8 cellular contexts compared by ENCODE assay signal in the genomic region with DNA sequence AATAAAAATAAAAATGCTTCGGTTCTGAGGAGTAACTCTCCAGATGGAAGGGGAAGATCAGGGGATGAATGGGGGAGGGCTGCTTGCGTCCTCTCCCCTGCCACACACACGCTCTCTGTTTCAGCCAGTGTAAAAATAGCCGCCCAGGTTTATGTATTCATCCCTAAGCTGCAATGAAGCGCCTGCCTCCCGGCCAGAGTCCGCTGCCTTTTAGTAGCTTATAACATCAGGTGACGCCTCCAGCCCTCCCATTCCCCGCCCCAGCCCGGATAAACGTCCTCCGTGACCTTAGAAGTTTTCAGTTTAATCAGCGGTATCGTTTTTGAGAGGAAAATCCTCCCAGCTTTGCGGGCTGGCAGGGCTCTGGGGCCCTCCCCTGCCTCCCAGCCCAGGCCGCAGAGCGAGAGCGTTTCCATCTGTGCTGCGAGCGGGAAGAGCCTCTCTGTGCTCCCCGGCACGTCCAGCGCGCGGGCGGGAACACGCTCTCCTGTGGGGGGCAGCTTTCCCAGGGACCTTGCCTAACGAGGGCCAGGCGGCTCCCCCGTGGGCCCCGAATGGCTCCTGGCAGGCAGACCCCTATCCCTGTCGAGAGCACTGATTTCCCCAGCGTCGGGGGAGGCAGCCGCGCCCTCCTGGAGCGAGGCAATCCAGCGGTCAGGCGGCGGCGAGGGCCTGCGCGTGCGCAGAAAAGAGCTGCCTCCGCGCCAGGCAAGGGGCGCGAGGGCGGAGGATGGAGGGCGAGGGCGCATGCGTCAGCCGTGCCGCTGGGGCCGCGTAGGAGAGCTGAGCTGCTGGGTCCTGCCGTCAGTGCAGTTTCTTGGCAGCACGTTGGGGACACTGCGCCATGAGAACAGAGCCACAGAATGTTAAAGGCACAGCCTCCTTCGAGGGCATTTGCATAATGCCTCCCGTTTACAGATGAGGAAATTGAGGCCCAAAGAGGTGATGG.
DNase-seq lines count a peak whose midpoint lies in the region; ATAC-seq and TF ChIP-seq lines count a peak whose summit lies in the region.

No MANE protein-coding gene starts in this region.

- H3K36me3 ChIP-seq in trophoblast cell (ENCODE audit: control insufficient read depth in 1 of 2, insufficient read depth in 2 of 2, low read length in 2 of 2) (no peaks in the 10 kb centered on the region), upper lobe of left lung (no peaks in the 10 kb centered on the region)

- H3T11ph ChIP-seq in H9 (ENCODE audit: low read length) = no peak overlapping the region

- no CpG with 5 or more reads among the region's 61 CpGs for WGBS in H9 (ENCODE audit: extremely low coverage, insufficient read length, low lambda C conversion rate)
- no CpG with 5 or more reads among the region's 61 CpGs for WGBS in trophoblast cell (ENCODE audit: extremely low coverage, insufficient coverage, insufficient read length)
- 0 to 1% methylated on average over 8 to 60 of the region's 61 CpGs for WGBS in upper lobe of left lung, 2 donors

- in situ Hi-C loops in G401 (cut with HindIII; ENCODE audit: low sequenced_read_pairs) = no loop called here

- TF ChIP-seq CTCF in H9 (conservative IDR thresholded peaks at IDR 0.05) (no peak), upper lobe of left lung (IDR thresholded peaks at IDR 0.05) (peak in 4 of 6 experiments; percentile 33 to 50 (median 40))

- H4K5ac ChIP-seq in H9 (ENCODE audit: insufficient read length, low read depth, low read length) = no peak overlapping the region

- H3K23ac ChIP-seq in H9 (ENCODE audit: insufficient read length, low read depth, low read length) (no peak overlapping the region), trophoblast cell (ENCODE audit: low read length) (no peak overlapping the region)

- H3K4me3 ChIP-seq in trophoblast cell (ENCODE audit: low read depth, low read length) (peak overlapping the region; percentile 79), upper lobe of left lung (peak overlapping the region; percentile 57 to 74 (median 69))

- H3K14ac ChIP-seq in H9 (ENCODE audit: insufficient read depth, low read length) (peak overlapping the region; percentile 86), trophoblast cell (ENCODE audit: low read length) (peak overlapping the region; percentile 65)

- H2BK120ac ChIP-seq in H9 (ENCODE audit: low read depth, low read length, poor library complexity, severe bottlenecking) (no peak overlapping the region), trophoblast cell (ENCODE audit: insufficient read depth, low read length, poor library complexity) (peak overlapping the region; percentile 59)

- H3K23me2 ChIP-seq in H9 (ENCODE audit: insufficient read length, low read depth, low read length, poor library complexity, severe bottlenecking) = peaks cover 7% of the 10 kb centered on the region

- H3K9me3 Mint-ChIP-seq in H9 = no peaks in the 10 kb centered on the region

- H4K8ac ChIP-seq in H9 (replicated peaks; ENCODE audit: insufficient read length, low read depth, low read length) (no peak overlapping the region), trophoblast cell (ENCODE audit: low read depth, low read length) (peak overlapping the region; percentile 81)

- H2BK5ac ChIP-seq in H9 (ENCODE audit: insufficient read length, low read length) (no peak overlapping the region), trophoblast cell (ENCODE audit: low read depth, low read length, poor library complexity) (peak overlapping the region; percentile 65)

- H2AK5ac ChIP-seq in H9 (ENCODE audit: insufficient read length, low read length) = no peak overlapping the region
- no peak overlapping the region for H2AK5ac ChIP-seq in trophoblast cell (ENCODE audit: low read length)

- H3K4me1 Mint-ChIP-seq in H9 = peaks cover 45 to 46% of the 10 kb centered on the region in 2 experiments

- peak overlapping the region; percentile 73 to 80 for H3K4me3 Mint-ChIP-seq in H9

- H3K4ac ChIP-seq in H9 (ENCODE audit: low read depth, low read length) (no peak overlapping the region), trophoblast cell (ENCODE audit: low read depth, low read length) (peak overlapping the region; percentile 26)

- H3K9ac ChIP-seq in H9 (ENCODE audit: extremely low read depth, insufficient read length, low read length) = peak overlapping the region; percentile 48
- peak overlapping the region; percentile 78 for H3K9ac ChIP-seq in trophoblast cell (ENCODE audit: low read length)

- no peak overlapping the region for H3K56ac ChIP-seq in H9 (ENCODE audit: insufficient read length, low read depth, low read length)

- H2BK15ac ChIP-seq in H9 (ENCODE audit: low read depth, low read length) = no peak overlapping the region

- H3K79me1 ChIP-seq in H9 (ENCODE audit: insufficient read depth, low read depth, low read length, poor library complexity, severe bottlenecking) = no peaks in the 10 kb centered on the region
- H3K79me1 ChIP-seq in trophoblast cell (ENCODE audit: low read length) = peaks cover 3% of the 10 kb centered on the region

- H3K18ac ChIP-seq in H9 (ENCODE audit: insufficient read length, low read depth, low read length) (peak overlapping the region; percentile 80), trophoblast cell (ENCODE audit: low read length) (peak overlapping the region; percentile 64)

- H3K9me3 ChIP-seq in H9 (ENCODE audit: control insufficient read depth, low read depth, low read length) = no peaks in the 10 kb centered on the region
- no peaks in the 10 kb centered on the region for H3K9me3 ChIP-seq in trophoblast cell (ENCODE audit: insufficient read depth, low read depth, low read length)
- no peaks in the 10 kb centered on the region for H3K9me3 ChIP-seq in upper lobe of left lung

- H4K20me1 ChIP-seq in H9 (ENCODE audit: control insufficient read depth, insufficient read depth, insufficient read length) = no peaks in the 10 kb centered on the region

- TF ChIP-seq POLR2A in upper lobe of left lung (IDR thresholded peaks at IDR 0.05) = peak; percentile 38 to 98 (median 71)

- H2BK12ac ChIP-seq in H9 (ENCODE audit: insufficient read length, low read depth, low read length) (no peak overlapping the region), trophoblast cell (ENCODE audit: low read length) (no peak overlapping the region)

- no peaks in the 10 kb centered on the region for H3K27me3 ChIP-seq in H9 (ENCODE audit: insufficient read depth, low read length)
- no peaks in the 10 kb centered on the region for H3K27me3 ChIP-seq in trophoblast cell (ENCODE audit: insufficient read depth, low read length)
- no peaks in the 10 kb centered on the region for H3K27me3 ChIP-seq in upper lobe of left lung

- no peak overlapping the region for H4K91ac ChIP-seq in H9 (ENCODE audit: insufficient read length, low read depth, low read length)
- peak overlapping the region; percentile 67 for H4K91ac ChIP-seq in trophoblast cell (ENCODE audit: low read depth, low read length)

- peaks cover 9% of the 10 kb centered on the region; the same call in 1 of the 2 replicates for H3K4me1 ChIP-seq in H9 (ENCODE audit: insufficient read depth, low read length)
- peaks cover 0 to 9% of the 10 kb centered on the region in 2 experiments for H3K4me1 ChIP-seq in trophoblast cell (ENCODE audit: control insufficient read depth in 1 of 2, insufficient read depth in 2 of 2, low read length in 2 of 2)
- peaks cover 28 to 48% (median 35%) of the 10 kb centered on the region in 4 donors for H3K4me1 ChIP-seq in upper lobe of left lung

- H3K79me2 ChIP-seq in H9 (ENCODE audit: insufficient read depth, low read length) = no peaks in the 10 kb centered on the region
- peaks cover 3% of the 10 kb centered on the region for H3K79me2 ChIP-seq in trophoblast cell (ENCODE audit: control insufficient read depth, insufficient read depth, low read length, poor library complexity)

- H3K27ac ChIP-seq in H9 (ENCODE audit: insufficient read length, low read depth, low read length) (no peak overlapping the region), trophoblast cell (ENCODE audit: low read depth, low read length) (peak overlapping the region; percentile 72), upper lobe of left lung (peak overlapping the region; percentile 98 to 100 (median 98))

- H3K27ac Mint-ChIP-seq in H9 = peak overlapping the region; percentile 88 to 95 (median 94)

- no peaks in the 10 kb centered on the region for H3K36me3 Mint-ChIP-seq in H9 (ENCODE audit: insufficient read depth in 1 of 3, low read depth in 3 of 3)

- H3K27me3 Mint-ChIP-seq in H9 (ENCODE audit: low read depth) = peaks cover 18% of the 10 kb centered on the region

- H4K12ac ChIP-seq in trophoblast cell (ENCODE audit: low read depth, low read length) = peak overlapping the region; percentile 76

- peak overlapping the region; percentile 37 for H3K4me2 ChIP-seq in H9 (ENCODE audit: insufficient read depth, insufficient read length, low read length)
- peak overlapping the region; percentile 91 for H3K4me2 ChIP-seq in trophoblast cell (ENCODE audit: low read length)

- no peak for TF ChIP-seq EP300 in upper lobe of left lung (IDR thresholded peaks at IDR 0.05)

- DNase-seq in G401 (ENCODE audit: low spot score) (peak; percentile 94), H9 (peak; percentile 96), NAMALWA (ENCODE audit: low spot score) (peak; percentile 97), glomerular visceral epithelial cell (ENCODE audit: extremely low spot score) (peak; percentile 93), trophoblast cell (peak; percentile 92 to 96), upper lobe of left lung (peak; percentile 95 to 99), NCI-H1048 (lab: John Stamatoyannopoulos, UW) (no peak)
- DNase-seq in activated effector memory CD4-positive, alpha-beta T cell treated with anti-CD3 and anti-CD28 coated beads, Interleukin-2, amount 50 U/mL, for 16 hours = peak; percentile 97

- no peak overlapping the region for H2AFZ ChIP-seq in H9 (ENCODE audit: low read length)
- H2AFZ ChIP-seq in trophoblast cell (ENCODE audit: insufficient read depth, low read length, poor library complexity) = peak overlapping the region; percentile 78

- ATAC-seq in upper lobe of left lung (ENCODE audit: low FRiP score in 2 of 2) = peak; percentile 95 to 96

- no peak overlapping the region for H2BK20ac ChIP-seq in H9 (ENCODE audit: low read depth, low read length, poor library complexity, severe bottlenecking)
